27 cellular contexts compared by ENCODE assay signal in the genomic region with DNA sequence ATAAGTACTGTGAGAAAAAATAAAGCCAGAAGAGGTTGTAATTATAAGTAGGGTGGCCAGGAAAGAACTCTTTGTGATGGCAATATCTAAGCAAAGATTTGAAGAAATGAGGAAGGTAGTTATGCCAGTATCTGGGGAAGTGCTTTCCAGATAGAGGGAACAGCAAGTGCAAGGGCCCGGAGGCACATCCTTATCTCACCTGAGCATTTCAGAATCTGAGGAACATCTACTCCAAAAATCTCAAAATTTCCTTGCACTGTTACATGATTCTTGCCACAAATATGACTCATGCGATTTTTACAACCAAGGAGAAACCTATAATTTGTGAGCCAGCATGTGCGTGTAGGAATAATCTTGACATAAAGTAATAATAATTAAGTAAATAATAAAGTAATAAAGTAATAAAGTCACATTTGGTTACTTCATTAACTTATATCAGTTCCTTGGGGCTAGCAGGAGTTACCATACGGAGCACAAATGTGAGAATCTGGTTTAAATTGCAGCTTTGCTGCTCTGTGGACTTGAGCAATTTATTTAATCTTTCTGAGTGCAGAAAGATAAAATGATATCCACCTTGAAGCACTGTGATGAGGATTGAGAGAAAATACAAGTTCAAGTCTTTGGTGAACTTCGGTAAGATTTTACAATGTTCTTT.
"Had no signal": no experiment of that assay in that cellular context is flagged by ENCODE, and none has a peak within 500 bp of the region (broad histone marks: within the 10 kb centered on the region; RNA-seq: fewer than 3 reads in every experiment).

No MANE protein-coding gene starts in this region.

- H3K27ac ChIP-seq: neural progenitor cell, ovary, parathyroid adenoma, psoas muscle, right lobe of liver, sigmoid colon, spleen, suprapubic skin, testis, tibial nerve, uterus had no signal

- H3K4me1 ChIP-seq: neural progenitor cell, parathyroid adenoma, psoas muscle, right lobe of liver, spleen, suprapubic skin, testis, upper lobe of right lung, uterus had no signal

- H3K4me2 ChIP-seq: neural progenitor cell, smooth muscle cell had no signal

- H3K4me3 ChIP-seq: neural progenitor cell, ovary, psoas muscle, right lobe of liver, sigmoid colon, smooth muscle cell, spleen, suprapubic skin, testis, tibial nerve, upper lobe of right lung, uterus had no signal

- ATAC-seq: naive thymus-derived CD4-positive, alpha-beta T cell; natural killer cell; psoas muscle; right cardiac atrium; stimulated activated memory B cell treated with anti-CD40 and anti-IgM and Interleukin-4, amounts not matched to agents 10 μg/mL and 1 μg/mL and 100 μg/mL, for 72 hours; stimulated activated naive CD8-positive, alpha-beta T cell treated with anti-CD3 and anti-CD28 coated beads, Interleukin-15, amount 100 ng/mL, for 72 hours; stimulated activated naive CD8-positive, alpha-beta T cell treated with anti-CD3 and anti-CD28 coated beads, Interleukin-15, Interleukin-2, amounts not matched to agents 100 U/mL and 50 U/mL, for 24 hours; upper lobe of right lung had no signal

- H3K79me2 ChIP-seq: parathyroid adenoma had no signal

- DNase-seq: naive thymus-derived CD4-positive, alpha-beta T cell; natural killer cell; occipital lobe; ovary; psoas muscle; right cardiac atrium; right lobe of liver; sigmoid colon; spleen; stimulated activated CD4-positive, alpha-beta T cell treated with anti-CD3 and anti-CD28 coated beads, Interleukin-12 subunit alpha, Interleukin-12 subunit beta, amount 100 ng/mL, for 4 hours; stimulated activated CD4-positive, alpha-beta T cell treated with anti-CD3 and anti-CD28 coated beads, Interleukin-1b, Interleukin-23, amount 100 ng/mL, for 48 hours; stimulated activated CD4-positive, alpha-beta T cell treated with anti-CD3 and anti-CD28 coated beads, Interleukin-4, amount 100 ng/mL, for 1 hour; stimulated activated CD4-positive, alpha-beta T cell treated with anti-CD3 and anti-CD28 coated beads, Interleukin-4, amount 100 ng/mL, for 4 hours; stimulated activated CD8-positive, alpha-beta memory T cell treated with anti-CD3 and anti-CD28 coated beads, Interleukin-4, amount 100 ng/mL, for 48 hours; stimulated activated naive CD4-positive, alpha-beta T cell; stimulated activated naive CD8-positive, alpha-beta T cell treated with anti-CD3 and anti-CD28 coated beads, Interleukin-15, amount 100 ng/mL, for 72 hours; stimulated activated naive CD8-positive, alpha-beta T cell treated with anti-CD3 and anti-CD28 coated beads, Interleukin-15, Interleukin-2, amounts not matched to agents 100 U/mL and 50 U/mL, for 24 hours; substantia nigra; testis; upper lobe of right lung; uterus had no signal

- H3K9ac ChIP-seq: neural progenitor cell, parathyroid adenoma had no signal

- H3K27me3 ChIP-seq: neural progenitor cell, ovary, right lobe of liver, sigmoid colon, suprapubic skin, testis, tibial nerve, upper lobe of right lung, uterus had no signal

- H3K9me3 ChIP-seq: ovary, right lobe of liver, sigmoid colon, suprapubic skin, testis, upper lobe of right lung, uterus had no signal

- H2AFZ ChIP-seq: neural progenitor cell, parathyroid adenoma had no signal

- H3K36me3 ChIP-seq: neural progenitor cell, ovary, right lobe of liver, sigmoid colon, spleen, suprapubic skin, tibial nerve, upper lobe of right lung, uterus had no signal
